ENCODE assay signal across 8 cellular contexts in genomic region chr2:219521066-219521880, GRCh38. TPM values are rescaled to one million over a fixed set of nuclear protein-coding genes. Genes with fewer than 3 reads are reported as not detected.
DNase-seq lines count a peak whose midpoint lies in the region; ATAC-seq and TF ChIP-seq lines count a peak whose summit lies in the region.

No MANE protein-coding gene starts in this region.

- no peaks in the 10 kb centered on the region for H3K36me3 Mint-ChIP-seq in Caco-2 (ENCODE audit: insufficient read depth, unreplicated experiment)
- peaks cover 22% of the 10 kb centered on the region for H3K36me3 Mint-ChIP-seq in T-helper 17 cell (ENCODE audit: low read depth)
- no peaks in the 10 kb centered on the region for H3K36me3 Mint-ChIP-seq in stimulated activated effector memory CD8-positive, alpha-beta T cell treated with anti-CD3 and anti-CD28 coated beads, Interleukin-12 subunit alpha, Interleukin-12 subunit beta, amount 100 ng/mL, for 72 hours

- TF ChIP-seq CTCF in Caco-2 (IDR thresholded peaks at IDR 0.05; ENCODE audit: insufficient read depth in 1 of 2, low read depth in 1 of 2, low read length in 1 of 2, severe bottlenecking in 1 of 2, unreplicated experiment in 1 of 2) = peak; percentile 81 to 97
- peak; percentile 85 for TF ChIP-seq CTCF in cardiac muscle cell (IDR thresholded peaks at IDR 0.05; ENCODE audit: low read depth, low read length)

- DNase-seq in Caco-2 (peak; percentile 73 to 74), HT-29 (ENCODE audit: low spot score) (peak; percentile 30), T-helper 17 cell (no peak), cardiac muscle cell (ENCODE audit: low read depth in 1 of 2, low spot score in 1 of 2) (peak; percentile 52 to 85)
- no peak for DNase-seq in stimulated activated effector memory CD8-positive, alpha-beta T cell treated with anti-CD3 and anti-CD28 coated beads, Interleukin-12 subunit alpha, Interleukin-12 subunit beta, amount 100 ng/mL, for 72 hours (ENCODE audit: low spot score in 2 of 2)
- no peak for DNase-seq in activated CD4-positive, alpha-beta T cell treated with anti-CD3 and anti-CD28 coated beads for 48 hours
- DNase-seq in NK-92 treated with Interleukin-12 subunit alpha and Interleukin-12 subunit beta, amount 100 ng/mL, for 24 hours (lab: John Stamatoyannopoulos, UW) = no peak

- H3K27ac Mint-ChIP-seq in Caco-2 (ENCODE audit: unreplicated experiment) (peak overlapping the region; percentile 73), T-helper 17 cell (no peak overlapping the region)
- H3K27ac Mint-ChIP-seq in stimulated activated effector memory CD8-positive, alpha-beta T cell treated with anti-CD3 and anti-CD28 coated beads, Interleukin-12 subunit alpha, Interleukin-12 subunit beta, amount 100 ng/mL, for 72 hours = no peak overlapping the region

- ATAC-seq in T-helper 17 cell (no peak), GM19395 (IDR thresholded peaks at IDR 0.05; ENCODE audit: unreplicated experiment) (no peak)
- peak; percentile 19 for ATAC-seq in stimulated activated effector memory CD8-positive, alpha-beta T cell treated with anti-CD3 and anti-CD28 coated beads, Interleukin-12 subunit alpha, Interleukin-12 subunit beta, amount 100 ng/mL, for 72 hours

- H3K27me3 Mint-ChIP-seq in Caco-2 (ENCODE audit: insufficient read depth, unreplicated experiment) = peaks cover 13% of the 10 kb centered on the region
- peaks cover 92% of the 10 kb centered on the region for H3K27me3 Mint-ChIP-seq in T-helper 17 cell

- H3K4me1 ChIP-seq in Caco-2 (peaks cover 24% of the 10 kb centered on the region), cardiac muscle cell (ENCODE audit: low read depth) (peaks cover 75% of the 10 kb centered on the region)

- no peaks in the 10 kb centered on the region for H3K9me3 Mint-ChIP-seq in Caco-2 (ENCODE audit: unreplicated experiment)
- no peaks in the 10 kb centered on the region for H3K9me3 Mint-ChIP-seq in stimulated activated effector memory CD8-positive, alpha-beta T cell treated with anti-CD3 and anti-CD28 coated beads, Interleukin-12 subunit alpha, Interleukin-12 subunit beta, amount 100 ng/mL, for 72 hours

- POLR2A ChIA-PET in Caco-2 (lab: Charles Lee) = no interaction called here

- intact Hi-C loops in Caco-2 (cut with micrococcal nuclease; ENCODE audit: unreplicated experiment) = loop anchor here (1.0 kb wide), 3 partner anchors 11 to 45 kb away; partner anchors contain the start of gene GMPPA

- CTCF ChIA-PET in Caco-2 (lab: Charles Lee) = interaction anchor here (0.9 to 3.9 kb wide), 8 partner anchors 9 to 119 kb away, joined by 3 to 49 read pairs (median 6); partner anchors contain the start of gene GMPPA

- BruUV-seq in Caco-2 (replicated peaks; lab: Mats Ljungman, UMichigan) = no TSS peak

- H3K4me1 Mint-ChIP-seq in Caco-2 (ENCODE audit: low read depth, unreplicated experiment) (peaks cover 22% of the 10 kb centered on the region), T-helper 17 cell (peaks cover 21% of the 10 kb centered on the region)
- H3K4me1 Mint-ChIP-seq in stimulated activated effector memory CD8-positive, alpha-beta T cell treated with anti-CD3 and anti-CD28 coated beads, Interleukin-12 subunit alpha, Interleukin-12 subunit beta, amount 100 ng/mL, for 72 hours = peaks cover 13% of the 10 kb centered on the region

- no peaks in the 10 kb centered on the region for H3K36me3 ChIP-seq in Caco-2 (ENCODE audit: control insufficient read depth, insufficient read depth, low read length)
- no peaks in the 10 kb centered on the region for H3K36me3 ChIP-seq in cardiac muscle cell

- 0 out of 2 replicates have a peak overlapping the region, but pooled peaks have one; percentile 5 for H3K4me3 ChIP-seq in Caco-2 (ENCODE audit: low read depth, low read length)
- H3K4me3 ChIP-seq in cardiac muscle cell = no peak overlapping the region

- H3K27ac ChIP-seq in cardiac muscle cell = peak overlapping the region; percentile 81

- peak overlapping the region; percentile 58 for H3K4me3 Mint-ChIP-seq in Caco-2 (ENCODE audit: unreplicated experiment)
- peak overlapping the region; percentile 80 for H3K4me3 Mint-ChIP-seq in T-helper 17 cell
- no peak overlapping the region for H3K4me3 Mint-ChIP-seq in stimulated activated effector memory CD8-positive, alpha-beta T cell treated with anti-CD3 and anti-CD28 coated beads, Interleukin-12 subunit alpha, Interleukin-12 subunit beta, amount 100 ng/mL, for 72 hours

- H3K9me3 ChIP-seq in Caco-2 = no peaks in the 10 kb centered on the region
- no peaks in the 10 kb centered on the region for H3K9me3 ChIP-seq in T-helper 17 cell (ENCODE audit: control insufficient read depth, low read length, poor library complexity, severe bottlenecking)
- no peaks in the 10 kb centered on the region for H3K9me3 ChIP-seq in cardiac muscle cell (ENCODE audit: low read depth)

- H3K27me3 ChIP-seq in Caco-2 (replicated peaks; ENCODE audit: control insufficient read depth, insufficient read depth, low read length) (no peaks in the 10 kb centered on the region), cardiac muscle cell (no peaks in the 10 kb centered on the region)

RNA-seq across cellular contexts. Expression of gene ASIC4, which starts 7.0 kb away (rescaled TPM):
- total RNA-seq in Caco-2 (2022) (0.16 and 0.19 TPM in 2 replicates), T-helper 17 cell (under 1 TPM in 1 of 2 donors, not detected in 1; 0.13 TPM), cardiac muscle cell (6.4 and 9.5 TPM in 2 replicates)
- total RNA-seq in HT-29 (2014; rRNA removed; shearing (Covaris generic)) = 0.08 TPM in 1 of 2 replicates, not detected in the other
- polyA plus RNA-seq in cardiac muscle cell = 3.3 and 4.3 TPM in 2 replicates

RNA-seq across cellular contexts. Expression of gene CHPF, which starts 22.3 kb away (rescaled TPM):
- total RNA-seq in Caco-2 (2022) (26.4 and 27.3 TPM in 2 replicates), T-helper 17 cell (10 to 100 TPM in 1 of 2 donors, 1 to 10 TPM in 1; 9.4 to 10.4 TPM), cardiac muscle cell (286 and 301 TPM in 2 replicates)
- 70.1 and 75.4 TPM in 2 replicates for total RNA-seq in HT-29 (2014; rRNA removed; shearing (Covaris generic))
- 208 and 218 TPM in 2 replicates for polyA plus RNA-seq in cardiac muscle cell

RNA-seq across cellular contexts. Expression of gene TMEM198, which starts 22.6 kb away (rescaled TPM):
- total RNA-seq in Caco-2 (2022) (8.5 and 9.1 TPM in 2 replicates), T-helper 17 cell (under 1 TPM; 0.42 to 0.77 TPM), cardiac muscle cell (6.7 and 7.4 TPM in 2 replicates)
- 5.2 and 5.6 TPM in 2 replicates for total RNA-seq in HT-29 (2014; rRNA removed; shearing (Covaris generic))
- 8.2 and 12.2 TPM in 2 replicates for polyA plus RNA-seq in cardiac muscle cell

RNA-seq across cellular contexts. Expression of gene GMPPA, which starts 22.6 kb away (rescaled TPM):
- total RNA-seq in Caco-2 (2022) = 51.0 and 53.7 TPM in 2 replicates
- 68.2 and 84.5 TPM in 2 replicates for total RNA-seq in HT-29 (2014; rRNA removed; shearing (Covaris generic))
- 10 to 100 TPM; 25.1 to 27.2 TPM for total RNA-seq in T-helper 17 cell
- 35.0 and 45.5 TPM in 2 replicates for total RNA-seq in cardiac muscle cell
- polyA plus RNA-seq in cardiac muscle cell = 52.7 and 67.5 TPM in 2 replicates

RNA-seq across cellular contexts. Expression of gene OBSL1, which starts 50.1 kb away (rescaled TPM):
- 56.2 and 57.6 TPM in 2 replicates for total RNA-seq in Caco-2 (2022)
- 0.86 and 1.3 TPM in 2 replicates for total RNA-seq in HT-29 (2014; rRNA removed; shearing (Covaris generic))
- 1 to 10 TPM in 1 of 2 donors, under 1 TPM in 1; 0.67 to 1.1 TPM for total RNA-seq in T-helper 17 cell
- total RNA-seq in cardiac muscle cell = 540 and 746 TPM in 2 replicates
- 276 and 302 TPM in 2 replicates for polyA plus RNA-seq in cardiac muscle cell

Comparison
In these comparisons a context has a peak if more than half of its experiments do, and no peak if none do; other contexts are left out.
1. DNase-seq: peak in Caco-2 (2 of 2), HT-29 (single experiment) and cardiac muscle cell (2 of 2); none in T-helper 17 cell (0 of 3), stimulated activated effector memory CD8-positive, alpha-beta T cell treated with anti-CD3 and anti-CD28 coated beads, Interleukin-12 subunit alpha, Interleukin-12 subunit beta, amount 100 ng/mL, for 72 hours (0 of 2), activated CD4-positive, alpha-beta T cell treated with anti-CD3 and anti-CD28 coated beads for 48 hours (single experiment) and NK-92 treated with Interleukin-12 subunit alpha and Interleukin-12 subunit beta, amount 100 ng/mL, for 24 hours (single experiment).